Comparison of ENCODE assay signal across 36 cellular contexts in genomic region chr10:47316131-47316530, GRCh38. TPM values are rescaled to one million over a fixed set of nuclear protein-coding genes. Genes with fewer than 3 reads are reported as not detected.
"Had no signal": no experiment of that assay in that cellular context is flagged by ENCODE, and none has a peak within 500 bp of the region (broad histone marks: within the 10 kb centered on the region; RNA-seq: fewer than 3 reads in every experiment).

No MANE protein-coding gene starts in this region.

- H3K9me3 Mint-ChIP-seq: activated B cell treated with CpG ODN at 0.5 μM for 24 hours; activated CD4-positive, alpha-beta memory T cell treated with anti-CD3 and anti-CD28 coated beads for 36 hours; activated CD4-positive, alpha-beta T cell treated with anti-CD3 and anti-CD28 coated beads, Interleukin-2, amount 10 ng/mL, durations not matched to agents 24 days and 14 days; activated CD8-positive, alpha-beta T cell treated with anti-CD3 and anti-CD28 coated beads for 36 hours; activated naive CD4-positive, alpha-beta T cell treated with anti-CD3 and anti-CD28 coated beads, Interleukin-2, amount 10 ng/mL, durations not matched to agents 7 days and 5 days; activated naive CD4-positive, alpha-beta T cell treated with anti-CD3 and anti-CD28 coated beads, Interleukin-2, amount 50 U/mL, for 24 hours; activated naive CD8-positive, alpha-beta T cell treated with anti-CD3 and anti-CD28 coated beads, Interleukin-2, amount 10 ng/mL, durations not matched to agents 7 days and 5 days; activated naive CD8-positive, alpha-beta T cell treated with anti-CD3 and anti-CD28 coated beads, Interleukin-2, amount 50 U/mL, for 24 hours; activated T-cell treated with anti-CD3 and anti-CD28 coated beads, Interleukin-2, amount 50 U/mL, for 4 hours; activated T-cell treated with anti-CD3 and anti-CD28 coated beads, Interleukin-2, amount 50 U/mL, for 72 hours; activated T-helper 2 cell treated with anti-CD3 and anti-CD28 coated beads, Interferon-gamma antibody, Interleukin-2, Interleukin-4, amounts not matched to agents 10 μg/mL and 5 μg/mL and 100 μg/mL, durations not matched to agents 14 hours and 24 hours and 36 hours; central memory CD8-positive, alpha-beta T cell; T-helper 1 cell treated with Interleukin-12 subunit alpha and Interleukin-12 subunit beta and Interleukin-4 antibody, amounts not matched to agents 30 μg/mL and 1 μg/mL, for 36 hours; T-helper 2 cell treated with Interferon-gamma antibody and Interleukin-4, amounts not matched to agents 5 μg/mL and 100 μg/mL, for 36 hours had no signal

- H3K4me1 Mint-ChIP-seq: activated B cell treated with CpG ODN at 0.5 μM for 24 hours had no signal

- H3K27ac Mint-ChIP-seq: activated B cell treated with CpG ODN at 0.5 μM for 24 hours; activated CD4-positive, alpha-beta memory T cell treated with anti-CD3 and anti-CD28 coated beads for 36 hours; activated CD4-positive, alpha-beta T cell treated with anti-CD3 and anti-CD28 coated beads, Interleukin-2, amount 10 ng/mL, durations not matched to agents 24 days and 14 days; activated CD8-positive, alpha-beta T cell treated with anti-CD3 and anti-CD28 coated beads for 36 hours; activated naive CD4-positive, alpha-beta T cell treated with anti-CD3 and anti-CD28 coated beads, Interleukin-2, amount 10 ng/mL, durations not matched to agents 7 days and 5 days; activated naive CD4-positive, alpha-beta T cell treated with anti-CD3 and anti-CD28 coated beads, Interleukin-2, amount 50 U/mL, for 24 hours; activated naive CD8-positive, alpha-beta T cell; activated naive CD8-positive, alpha-beta T cell treated with anti-CD3 and anti-CD28 coated beads, Interleukin-2, amount 10 ng/mL, durations not matched to agents 7 days and 5 days; activated naive CD8-positive, alpha-beta T cell treated with anti-CD3 and anti-CD28 coated beads, Interleukin-2, amount 50 U/mL, for 24 hours; activated T-cell treated with anti-CD3 and anti-CD28 coated beads, Interleukin-2, amount 50 U/mL, for 72 hours; activated T-helper 2 cell treated with anti-CD3 and anti-CD28 coated beads, Interferon-gamma antibody, Interleukin-2, Interleukin-4, amounts not matched to agents 10 μg/mL and 5 μg/mL and 100 μg/mL, durations not matched to agents 14 hours and 24 hours and 36 hours; T-helper 1 cell treated with Interleukin-12 subunit alpha and Interleukin-12 subunit beta and Interleukin-4 antibody, amounts not matched to agents 30 μg/mL and 1 μg/mL, for 36 hours; T-helper 2 cell treated with Interferon-gamma antibody and Interleukin-4, amounts not matched to agents 5 μg/mL and 100 μg/mL, for 36 hours had no signal

- H3K4me3 Mint-ChIP-seq: activated B cell treated with CpG ODN at 0.5 μM for 24 hours; activated CD4-positive, alpha-beta memory T cell treated with anti-CD3 and anti-CD28 coated beads for 36 hours; activated CD4-positive, alpha-beta T cell treated with anti-CD3 and anti-CD28 coated beads, Interleukin-2, amount 10 ng/mL, durations not matched to agents 24 days and 14 days; activated CD8-positive, alpha-beta T cell treated with anti-CD3 and anti-CD28 coated beads for 36 hours; activated naive CD4-positive, alpha-beta T cell treated with anti-CD3 and anti-CD28 coated beads, Interleukin-2, amount 10 ng/mL, durations not matched to agents 7 days and 5 days; activated naive CD4-positive, alpha-beta T cell treated with anti-CD3 and anti-CD28 coated beads, Interleukin-2, amount 50 U/mL, for 24 hours; activated naive CD8-positive, alpha-beta T cell; activated naive CD8-positive, alpha-beta T cell treated with anti-CD3 and anti-CD28 coated beads, Interleukin-2, amount 10 ng/mL, durations not matched to agents 7 days and 5 days; activated naive CD8-positive, alpha-beta T cell treated with anti-CD3 and anti-CD28 coated beads, Interleukin-2, amount 50 U/mL, for 24 hours; activated T-cell treated with anti-CD3 and anti-CD28 coated beads, Interleukin-2, amount 50 U/mL, for 4 hours; activated T-cell treated with anti-CD3 and anti-CD28 coated beads, Interleukin-2, amount 50 U/mL, for 72 hours; central memory CD8-positive, alpha-beta T cell; T-helper 1 cell treated with Interleukin-12 subunit alpha and Interleukin-12 subunit beta and Interleukin-4 antibody, amounts not matched to agents 30 μg/mL and 1 μg/mL, for 36 hours; T-helper 2 cell treated with Interferon-gamma antibody and Interleukin-4, amounts not matched to agents 5 μg/mL and 100 μg/mL, for 36 hours had no signal

- H3K27me3 Mint-ChIP-seq: activated B cell treated with CpG ODN at 0.5 μM for 24 hours; activated CD4-positive, alpha-beta T cell treated with anti-CD3 and anti-CD28 coated beads, Interleukin-2, amount 10 ng/mL, durations not matched to agents 24 days and 14 days; activated CD8-positive, alpha-beta T cell treated with anti-CD3 and anti-CD28 coated beads for 36 hours; activated naive CD8-positive, alpha-beta T cell; activated naive CD8-positive, alpha-beta T cell treated with anti-CD3 and anti-CD28 coated beads, Interleukin-2, amount 50 U/mL, for 24 hours had no signal

- ATAC-seq: activated CD8-positive, alpha-beta T cell treated with anti-CD3 and anti-CD28 coated beads for 36 hours; activated naive CD8-positive, alpha-beta T cell treated with anti-CD3 and anti-CD28 coated beads, Interleukin-2, amount 50 U/mL, for 24 hours; activated T-cell treated with anti-CD3 and anti-CD28 coated beads, Interleukin-2, amount 50 U/mL, for 4 hours; activated T-cell treated with anti-CD3 and anti-CD28 coated beads, Interleukin-2, amount 50 U/mL, for 72 hours; body of pancreas had no signal

- H3K36me3 Mint-ChIP-seq: activated CD4-positive, alpha-beta memory T cell treated with anti-CD3 and anti-CD28 coated beads for 36 hours; activated naive CD4-positive, alpha-beta T cell treated with anti-CD3 and anti-CD28 coated beads, Interleukin-2, amount 10 ng/mL, durations not matched to agents 7 days and 5 days; activated naive CD4-positive, alpha-beta T cell treated with anti-CD3 and anti-CD28 coated beads, Interleukin-2, amount 50 U/mL, for 24 hours; activated naive CD8-positive, alpha-beta T cell; activated naive CD8-positive, alpha-beta T cell treated with anti-CD3 and anti-CD28 coated beads, Interleukin-2, amount 10 ng/mL, durations not matched to agents 7 days and 5 days had no signal

- DNase-seq: activated B cell treated with CpG ODN at 0.5 μM for 24 hours; activated CD4-positive, alpha-beta memory T cell treated with anti-CD3 and anti-CD28 coated beads for 36 hours; activated CD4-positive, alpha-beta T cell treated with anti-CD3 and anti-CD28 coated beads for 4 hours; activated CD4-positive, alpha-beta T cell treated with anti-CD3 and anti-CD28 coated beads, Interleukin-2, amount 10 ng/mL, durations not matched to agents 24 days and 14 days; activated CD4-positive, alpha-beta T cell treated with anti-CD3 and anti-CD28 coated beads, Interleukin-2, amount 50 U/mL, for 1 hour; activated CD4-positive, alpha-beta T cell treated with anti-CD3 and anti-CD28 coated beads, Interleukin-2, amount 50 U/mL, for 4 hours; activated CD4-positive, CD25-positive, alpha-beta regulatory T cell treated with anti-CD3 and anti-CD28 coated beads, Interleukin-2, amount 50 U/mL, for 72 hours; activated CD8-positive, alpha-beta memory T cell treated with anti-CD3 and anti-CD28 coated beads, Interleukin-2, amount 50 U/mL, for 4 hours; activated CD8-positive, alpha-beta T cell treated with anti-CD3 and anti-CD28 coated beads for 36 hours; activated effector memory CD4-positive, alpha-beta T cell treated with Interleukin-2 at 50 U/mL for 16 hours; activated gamma-delta T cell; activated naive CD4-positive, alpha-beta T cell treated with anti-CD3 and anti-CD28 coated beads, Interleukin-2, amount 10 ng/mL, durations not matched to agents 7 days and 5 days; activated naive CD4-positive, alpha-beta T cell treated with Interleukin-2 at 50 U/mL for 16 hours; activated naive CD8-positive, alpha-beta T cell treated with anti-CD3 and anti-CD28 coated beads, Interleukin-2, amount 10 ng/mL, durations not matched to agents 7 days and 5 days; activated naive CD8-positive, alpha-beta T cell treated with anti-CD3 and anti-CD28 coated beads, Interleukin-2, amount 50 U/mL, for 24 hours; activated T-cell treated with anti-CD3 and anti-CD28 coated beads for 4 hours; activated T-cell treated with anti-CD3 and anti-CD28 coated beads, Interleukin-2, amount 50 U/mL, for 1 hour; activated T-cell treated with anti-CD3 and anti-CD28 coated beads, Interleukin-2, amount 50 U/mL, for 4 hours; activated T-cell treated with anti-CD3 and anti-CD28 coated beads, Interleukin-2, amount 50 U/mL, for 72 hours; aorta; body of pancreas; brain microvascular endothelial cell; caudate nucleus; cerebellar nuclear complex; T-helper 1 cell; T-helper 2 cell; T-helper 9 cell had no signal

RNA-seq across cellular contexts. Expression of gene GDF2, which starts 6.1 kb away (rescaled TPM):
- total RNA-seq: activated B cell treated with CpG ODN at 0.5 μM for 24 hours; activated CD4-positive, alpha-beta memory T cell treated with anti-CD3 and anti-CD28 coated beads for 36 hours; activated CD4-positive, alpha-beta T cell treated with anti-CD3 and anti-CD28 coated beads, Interleukin-2, amount 10 ng/mL, durations not matched to agents 24 days and 14 days; activated CD8-positive, alpha-beta memory T cell treated with anti-CD3 and anti-CD28 coated beads for 36 hours; activated CD8-positive, alpha-beta T cell treated with anti-CD3 and anti-CD28 coated beads for 36 hours; activated naive CD8-positive, alpha-beta T cell treated with anti-CD3 and anti-CD28 coated beads, Interleukin-2, amount 10 ng/mL, durations not matched to agents 7 days and 5 days; activated T-cell treated with anti-CD3 and anti-CD28 coated beads, Interleukin-2, amount 50 U/mL, for 4 hours; activated T-cell treated with anti-CD3 and anti-CD28 coated beads, Interleukin-2, amount 50 U/mL, for 72 hours; activated T-helper 2 cell treated with anti-CD3 and anti-CD28 coated beads, Interferon-gamma antibody, Interleukin-2, Interleukin-4, amounts not matched to agents 10 μg/mL and 5 μg/mL and 100 μg/mL, durations not matched to agents 14 hours and 24 hours and 36 hours; aorta; astrocyte; body of pancreas; breast epithelium had no signal

RNA-seq across cellular contexts. Expression of gene GDF10, which starts 16.1 kb away (rescaled TPM):
- total RNA-seq: activated B cell treated with CpG ODN at 0.5 μM for 24 hours had no signal

RNA-seq across cellular contexts. Expression of gene RBP3, which starts 32.0 kb away (rescaled TPM):
- total RNA-seq: activated B cell treated with CpG ODN at 0.5 μM for 24 hours; activated CD4-positive, alpha-beta memory T cell treated with anti-CD3 and anti-CD28 coated beads for 36 hours; activated CD4-positive, alpha-beta T cell treated with anti-CD3 and anti-CD28 coated beads, Interleukin-2, amount 10 ng/mL, durations not matched to agents 24 days and 14 days; activated CD8-positive, alpha-beta memory T cell treated with anti-CD3 and anti-CD28 coated beads for 36 hours; activated CD8-positive, alpha-beta T cell treated with anti-CD3 and anti-CD28 coated beads for 36 hours; activated naive CD8-positive, alpha-beta T cell treated with anti-CD3 and anti-CD28 coated beads, Interleukin-2, amount 10 ng/mL, durations not matched to agents 7 days and 5 days; activated T-cell treated with anti-CD3 and anti-CD28 coated beads, Interleukin-2, amount 50 U/mL, for 4 hours; activated T-cell treated with anti-CD3 and anti-CD28 coated beads, Interleukin-2, amount 50 U/mL, for 72 hours; activated T-helper 2 cell treated with anti-CD3 and anti-CD28 coated beads, Interferon-gamma antibody, Interleukin-2, Interleukin-4, amounts not matched to agents 10 μg/mL and 5 μg/mL and 100 μg/mL, durations not matched to agents 14 hours and 24 hours and 36 hours; aorta; astrocyte; body of pancreas; breast epithelium had no signal
